17 cellular contexts compared by ENCODE assay signal in genomic region chr7:30778246-30779025, GRCh38. TPM values are rescaled to one million over a fixed set of nuclear protein-coding genes. Genes with fewer than 3 reads are reported as not detected.
DNase-seq lines count a peak whose midpoint lies in the region; ATAC-seq and TF ChIP-seq lines count a peak whose summit lies in the region.
"Had no signal": no experiment of that assay in that cellular context is flagged by ENCODE, and none has a peak within 500 bp of the region (broad histone marks: within the 10 kb centered on the region; RNA-seq: fewer than 3 reads in every experiment).

No MANE protein-coding gene starts in this region.

- intact Hi-C loops in ascending aorta (cut with DNase I), result no loop called here
- intact Hi-C loops in left cardiac atrium (cut with DNase I), result no loop called here
- intact Hi-C loops in prostate gland (cut with DNase I), result no loop called here

- no peak for TF ChIP-seq POLR2A in prostate gland (IDR thresholded peaks at IDR 0.05)

- H3K4me1 ChIP-seq in ascending aorta, result peaks cover 5 to 23% of the 10 kb centered on the region in 2 donors
- H3K4me1 ChIP-seq in prostate gland (replicated peaks), result peaks cover 4% of the 10 kb centered on the region
- H3K4me1 ChIP-seq: Peyer's patch had no signal

- H3K27me3 ChIP-seq in ascending aorta (no peaks in the 10 kb centered on the region), prostate gland (replicated peaks; ENCODE audit: insufficient read depth) (no peaks in the 10 kb centered on the region)
- H3K27me3 ChIP-seq: Peyer's patch had no signal

- peak; percentile 74 for DNase-seq in AG09309 (ENCODE audit: low read depth)
- peak in 1 of 2 donors; percentile 73 for DNase-seq in ascending aorta (ENCODE audit: low spot score in 2 of 2)
- no peak for DNase-seq in left cardiac atrium
- peak; percentile 36 for DNase-seq in prostate gland (ENCODE audit: low spot score)
- DNase-seq in NCI-H146 (lab: John Stamatoyannopoulos, UW), result no peak
- no peak for DNase-seq in stimulated activated CD4-positive, alpha-beta T cell treated with anti-CD3 and anti-CD28 coated beads, Interleukin-4, amount 100 ng/mL, for 4 hours
- DNase-seq in kidney glomerular epithelial cell (lab: John Stamatoyannopoulos, UW), result no peak
- DNase-seq in COLO829 (ENCODE audit: low spot score), result no peak
- DNase-seq: activated CD4-positive, alpha-beta T cell treated with anti-CD3 and anti-CD28 coated beads for 4 hours; Calu3; effector CD8-positive, alpha-beta T cell; natural killer cell; NCI-H1417; NCI-H526 treated with DMSO at 0.1 percent for 48 hours; Peyer's patch; stimulated activated naive CD8-positive, alpha-beta T cell treated with anti-CD3 and anti-CD28 coated beads, Interleukin-15, amount 100 ng/mL, for 72 hours had no signal

- H3K36me3 ChIP-seq in ascending aorta, result peaks cover 10 to 12% of the 10 kb centered on the region in 2 donors
- H3K36me3 ChIP-seq in prostate gland, result peaks cover 0 to 7% of the 10 kb centered on the region in 2 donors

- H3K9me3 ChIP-seq in ascending aorta, result no peaks in the 10 kb centered on the region
- no peaks in the 10 kb centered on the region for H3K9me3 ChIP-seq in prostate gland
- H3K9me3 ChIP-seq: Peyer's patch had no signal

- ATAC-seq in left cardiac atrium, result peak; percentile 67 to 73
- ATAC-seq: natural killer cell; stimulated activated naive CD8-positive, alpha-beta T cell treated with anti-CD3 and anti-CD28 coated beads, Interleukin-15, amount 100 ng/mL, for 72 hours had no signal

- TF ChIP-seq CTCF in AG09309 (IDR thresholded peaks at IDR 0.05; ENCODE audit: control insufficient read depth, insufficient read depth, low read depth, low read length, missing control alignments) (no peak), ascending aorta (IDR thresholded peaks at IDR 0.05) (no peak), prostate gland (IDR thresholded peaks at IDR 0.05) (no peak)

- H3K27ac ChIP-seq in ascending aorta (peak overlapping the region; percentile 81 to 87), prostate gland (peak overlapping the region; percentile 36 to 64)

- H3K4me3 ChIP-seq in AG09309 (ENCODE audit: control insufficient read depth, low read depth, low read length) (no peak overlapping the region), ascending aorta (no peak overlapping the region), prostate gland (no peak overlapping the region)
- H3K4me3 ChIP-seq: Peyer's patch, skin epidermis had no signal

- 62% methylated on average over 15 of the region's 15 CpGs for WGBS in prostate gland

RNA-seq across cellular contexts. Expression of gene MINDY4, which starts 7.2 kb away (rescaled TPM):
- total RNA-seq in ascending aorta, result 6.0 TPM
- total RNA-seq in left cardiac atrium, result 1 to 10 TPM; 3.9 to 5.1 TPM
- total RNA-seq in prostate gland, result 10 to 100 TPM in 1 of 2 donors, 1 to 10 TPM in 1; 8.1 to 31.9 TPM

RNA-seq across cellular contexts. Expression of gene INMT, which starts 26.5 kb away (rescaled TPM):
- 51.8 TPM for total RNA-seq in ascending aorta
- 10 to 100 TPM; 47.7 to 94.5 TPM for total RNA-seq in left cardiac atrium
- total RNA-seq in prostate gland, result 100 to 1,000 TPM in 1 of 2 donors, 10 to 100 TPM in 1; 41.4 to 132 TPM
- total RNA-seq: Calu3 had no signal

Comparison
In these comparisons a context has a peak if more than half of its experiments do, and no peak if none do; other contexts are left out.
1. DNase-seq: peak in AG09309 (single experiment) and prostate gland (single experiment); none in left cardiac atrium (single experiment), NCI-H146 (single experiment), stimulated activated CD4-positive, alpha-beta T cell treated with anti-CD3 and anti-CD28 coated beads, Interleukin-4, amount 100 ng/mL, for 4 hours (0 of 2), kidney glomerular epithelial cell (single experiment) and COLO829 (single experiment).